In the genomic region with DNA sequence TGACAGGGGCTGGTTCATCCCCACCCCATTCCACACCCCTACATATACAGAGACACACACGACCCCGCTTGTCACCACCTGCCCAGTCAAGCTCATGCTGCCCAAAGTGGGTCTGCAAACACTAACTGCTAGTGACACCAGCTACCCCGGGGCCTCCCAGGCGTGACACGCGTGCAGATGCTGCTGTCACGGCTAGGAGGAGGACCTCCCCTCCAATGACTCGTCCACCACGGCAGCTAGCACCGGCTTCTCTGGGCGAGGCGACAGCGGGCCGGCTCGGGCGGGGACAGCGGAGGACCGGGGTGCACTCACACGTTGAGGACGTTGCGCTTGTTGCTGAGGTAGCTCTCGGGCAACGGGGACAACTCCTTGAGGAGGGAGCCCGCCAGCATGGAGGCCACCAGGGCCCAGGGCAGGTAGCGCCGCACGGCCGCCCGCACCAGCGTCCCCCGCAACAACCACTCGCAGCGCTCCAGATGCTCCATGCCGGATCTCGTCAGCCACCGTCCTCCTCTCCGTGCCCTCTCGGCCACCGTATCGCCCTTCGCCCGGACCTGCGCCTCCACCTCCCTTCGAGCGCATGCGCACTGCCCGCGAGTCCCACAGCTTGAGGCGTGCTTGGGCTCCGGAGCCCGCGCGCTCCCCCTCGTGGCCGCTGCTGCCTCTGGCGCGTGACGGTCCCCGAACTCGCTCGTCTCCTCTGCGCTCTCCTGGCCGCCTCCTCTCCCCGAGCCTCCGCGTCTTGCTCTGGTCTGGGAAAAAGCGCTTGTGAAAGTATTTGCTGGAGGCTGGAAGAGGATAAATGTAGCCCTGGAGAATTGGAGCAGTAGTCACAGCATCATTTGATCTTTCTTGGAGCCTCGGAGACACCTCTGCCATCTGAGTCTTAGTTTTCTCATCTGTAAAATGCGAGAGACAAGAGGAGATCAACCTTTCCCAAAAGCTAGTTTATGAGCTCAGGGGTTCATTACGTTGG, we compare ENCODE assay signal across 1 cellular context.
TF ChIP-seq lines count a peak whose summit lies in the region.

Gene FITM2, minus strand, starts transcription at position 539 of the 976 bp plus-strand sequence. Its CDS starts 54 bp downstream, at position 485.

TF ChIP-seq in WTC11, 78 proteins besides CTCF, POLR2A, EP300 and RAD21 (continued from another document):
- TF ChIP-seq, protein P1, sequence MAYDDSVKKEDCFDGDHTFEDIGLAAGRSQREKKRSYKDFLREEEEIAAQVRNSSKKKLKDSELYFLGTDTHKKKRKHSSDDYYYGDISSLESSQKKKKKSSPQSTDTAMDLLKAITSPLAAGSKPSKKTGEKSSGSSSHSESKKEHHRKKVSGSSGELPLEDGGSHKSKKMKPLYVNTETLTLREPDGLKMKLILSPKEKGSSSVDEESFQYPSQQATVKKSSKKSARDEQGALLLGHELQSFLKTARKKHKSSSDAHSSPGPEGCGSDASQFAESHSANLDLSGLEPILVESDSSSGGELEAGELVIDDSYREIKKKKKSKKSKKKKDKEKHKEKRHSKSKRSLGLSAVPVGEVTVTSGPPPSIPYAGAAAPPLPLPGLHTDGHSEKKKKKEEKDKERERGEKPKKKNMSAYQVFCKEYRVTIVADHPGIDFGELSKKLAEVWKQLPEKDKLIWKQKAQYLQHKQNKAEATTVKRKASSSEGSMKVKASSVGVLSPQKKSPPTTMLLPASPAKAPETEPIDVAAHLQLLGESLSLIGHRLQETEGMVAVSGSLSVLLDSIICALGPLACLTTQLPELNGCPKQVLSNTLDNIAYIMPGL (CRISPR knock-in tag; IDR thresholded peaks at IDR 0.05) = peak; percentile 92
- TF ChIP-seq SOX15 (CRISPR knock-in tag; IDR thresholded peaks at IDR 0.05) (no peak), ZMAT4 (CRISPR knock-in tag; IDR thresholded peaks at IDR 0.05) (no peak), MAX (CRISPR knock-in tag; IDR thresholded peaks at IDR 0.05) (peak; percentile 90), TEAD1 (CRISPR knock-in tag; IDR thresholded peaks at IDR 0.05) (peak; percentile 23; the same call in 1 of the 2 replicates), TP53 (CRISPR knock-in tag; IDR thresholded peaks at IDR 0.05) (peak; percentile 68; the same call in 1 of the 2 replicates), ZBTB21 (CRISPR knock-in tag; IDR thresholded peaks at IDR 0.05; ENCODE audit: borderline replicate concordance) (peak; percentile 66; the same call in 1 of the 2 replicates), GTF2I (CRISPR knock-in tag; conservative IDR thresholded peaks at IDR 0.05) (no peak), GABPB1 (CRISPR knock-in tag; IDR thresholded peaks at IDR 0.05) (peak; percentile 95), ZNF423 (CRISPR knock-in tag; IDR thresholded peaks at IDR 0.05) (no peak), USF1 (CRISPR knock-in tag; IDR thresholded peaks at IDR 0.05) (peak; percentile 51; the same call in 1 of the 2 replicates), CBFB (CRISPR knock-in tag; IDR thresholded peaks at IDR 0.05; ENCODE audit: low read depth) (peak; percentile 91; the same call in 1 of the 2 replicates), NFYB (CRISPR knock-in tag; conservative IDR thresholded peaks at IDR 0.05; ENCODE audit: low read depth) (no peak), MYBL2 (CRISPR knock-in tag; IDR thresholded peaks at IDR 0.05) (0 out of 2 replicates have a peak, but pooled peaks have one; percentile 52), ETV6 (CRISPR knock-in tag; IDR thresholded peaks at IDR 0.05) (peak; percentile 59; the same call in 1 of the 2 replicates)
- TF ChIP-seq, protein P2, sequence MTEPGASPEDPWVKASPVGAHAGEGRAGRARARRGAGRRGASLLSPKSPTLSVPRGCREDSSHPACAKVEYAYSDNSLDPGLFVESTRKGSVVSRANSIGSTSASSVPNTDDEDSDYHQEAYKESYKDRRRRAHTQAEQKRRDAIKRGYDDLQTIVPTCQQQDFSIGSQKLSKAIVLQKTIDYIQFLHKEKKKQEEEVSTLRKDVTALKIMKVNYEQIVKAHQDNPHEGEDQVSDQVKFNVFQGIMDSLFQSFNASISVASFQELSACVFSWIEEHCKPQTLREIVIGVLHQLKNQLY (CRISPR knock-in tag; IDR thresholded peaks at IDR 0.05) = no peak
- TF ChIP-seq, protein P3, sequence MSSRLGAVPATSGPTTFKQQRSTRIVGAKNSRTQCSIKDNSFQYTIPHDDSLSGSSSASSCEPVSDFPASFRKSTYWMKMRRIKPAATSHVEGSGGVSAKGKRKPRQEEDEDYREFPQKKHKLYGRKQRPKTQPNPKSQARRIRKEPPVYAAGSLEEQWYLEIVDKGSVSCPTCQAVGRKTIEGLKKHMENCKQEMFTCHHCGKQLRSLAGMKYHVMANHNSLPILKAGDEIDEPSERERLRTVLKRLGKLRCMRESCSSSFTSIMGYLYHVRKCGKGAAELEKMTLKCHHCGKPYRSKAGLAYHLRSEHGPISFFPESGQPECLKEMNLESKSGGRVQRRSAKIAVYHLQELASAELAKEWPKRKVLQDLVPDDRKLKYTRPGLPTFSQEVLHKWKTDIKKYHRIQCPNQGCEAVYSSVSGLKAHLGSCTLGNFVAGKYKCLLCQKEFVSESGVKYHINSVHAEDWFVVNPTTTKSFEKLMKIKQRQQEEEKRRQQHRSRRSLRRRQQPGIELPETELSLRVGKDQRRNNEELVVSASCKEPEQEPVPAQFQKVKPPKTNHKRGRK (CRISPR knock-in tag; IDR thresholded peaks at IDR 0.05; ENCODE audit: borderline replicate concordance) = no peak
- TF ChIP-seq, protein P4, sequence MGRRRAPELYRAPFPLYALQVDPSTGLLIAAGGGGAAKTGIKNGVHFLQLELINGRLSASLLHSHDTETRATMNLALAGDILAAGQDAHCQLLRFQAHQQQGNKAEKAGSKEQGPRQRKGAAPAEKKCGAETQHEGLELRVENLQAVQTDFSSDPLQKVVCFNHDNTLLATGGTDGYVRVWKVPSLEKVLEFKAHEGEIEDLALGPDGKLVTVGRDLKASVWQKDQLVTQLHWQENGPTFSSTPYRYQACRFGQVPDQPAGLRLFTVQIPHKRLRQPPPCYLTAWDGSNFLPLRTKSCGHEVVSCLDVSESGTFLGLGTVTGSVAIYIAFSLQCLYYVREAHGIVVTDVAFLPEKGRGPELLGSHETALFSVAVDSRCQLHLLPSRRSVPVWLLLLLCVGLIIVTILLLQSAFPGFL (CRISPR knock-in tag; IDR thresholded peaks at IDR 0.05; ENCODE audit: borderline replicate concordance) = no peak; the same call in 1 of the 2 replicates
- TF ChIP-seq, protein P5, sequence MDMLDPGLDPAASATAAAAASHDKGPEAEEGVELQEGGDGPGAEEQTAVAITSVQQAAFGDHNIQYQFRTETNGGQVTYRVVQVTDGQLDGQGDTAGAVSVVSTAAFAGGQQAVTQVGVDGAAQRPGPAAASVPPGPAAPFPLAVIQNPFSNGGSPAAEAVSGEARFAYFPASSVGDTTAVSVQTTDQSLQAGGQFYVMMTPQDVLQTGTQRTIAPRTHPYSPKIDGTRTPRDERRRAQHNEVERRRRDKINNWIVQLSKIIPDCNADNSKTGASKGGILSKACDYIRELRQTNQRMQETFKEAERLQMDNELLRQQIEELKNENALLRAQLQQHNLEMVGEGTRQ (CRISPR knock-in tag; IDR thresholded peaks at IDR 0.05) = peak; percentile 72
- TF ChIP-seq, protein P6, sequence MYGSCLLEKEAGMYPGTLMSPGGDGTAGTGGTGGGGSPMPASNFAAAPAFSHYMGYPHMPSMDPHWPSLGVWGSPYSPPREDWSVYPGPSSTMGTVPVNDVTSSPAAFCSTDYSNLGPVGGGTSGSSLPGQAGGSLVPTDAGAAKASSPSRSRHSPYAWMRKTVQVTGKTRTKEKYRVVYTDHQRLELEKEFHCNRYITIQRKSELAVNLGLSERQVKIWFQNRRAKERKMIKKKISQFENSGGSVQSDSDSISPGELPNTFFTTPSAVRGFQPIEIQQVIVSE (CRISPR knock-in tag; IDR thresholded peaks at IDR 0.05; ENCODE audit: borderline replicate concordance) = no peak
- TF ChIP-seq, protein P7, sequence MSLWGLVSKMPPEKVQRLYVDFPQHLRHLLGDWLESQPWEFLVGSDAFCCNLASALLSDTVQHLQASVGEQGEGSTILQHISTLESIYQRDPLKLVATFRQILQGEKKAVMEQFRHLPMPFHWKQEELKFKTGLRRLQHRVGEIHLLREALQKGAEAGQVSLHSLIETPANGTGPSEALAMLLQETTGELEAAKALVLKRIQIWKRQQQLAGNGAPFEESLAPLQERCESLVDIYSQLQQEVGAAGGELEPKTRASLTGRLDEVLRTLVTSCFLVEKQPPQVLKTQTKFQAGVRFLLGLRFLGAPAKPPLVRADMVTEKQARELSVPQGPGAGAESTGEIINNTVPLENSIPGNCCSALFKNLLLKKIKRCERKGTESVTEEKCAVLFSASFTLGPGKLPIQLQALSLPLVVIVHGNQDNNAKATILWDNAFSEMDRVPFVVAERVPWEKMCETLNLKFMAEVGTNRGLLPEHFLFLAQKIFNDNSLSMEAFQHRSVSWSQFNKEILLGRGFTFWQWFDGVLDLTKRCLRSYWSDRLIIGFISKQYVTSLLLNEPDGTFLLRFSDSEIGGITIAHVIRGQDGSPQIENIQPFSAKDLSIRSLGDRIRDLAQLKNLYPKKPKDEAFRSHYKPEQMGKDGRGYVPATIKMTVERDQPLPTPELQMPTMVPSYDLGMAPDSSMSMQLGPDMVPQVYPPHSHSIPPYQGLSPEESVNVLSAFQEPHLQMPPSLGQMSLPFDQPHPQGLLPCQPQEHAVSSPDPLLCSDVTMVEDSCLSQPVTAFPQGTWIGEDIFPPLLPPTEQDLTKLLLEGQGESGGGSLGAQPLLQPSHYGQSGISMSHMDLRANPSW (CRISPR knock-in tag; conservative IDR thresholded peaks at IDR 0.05; ENCODE audit: low read depth) = no peak
